1 cellular context compared by ENCODE assay signal in the genomic region with DNA sequence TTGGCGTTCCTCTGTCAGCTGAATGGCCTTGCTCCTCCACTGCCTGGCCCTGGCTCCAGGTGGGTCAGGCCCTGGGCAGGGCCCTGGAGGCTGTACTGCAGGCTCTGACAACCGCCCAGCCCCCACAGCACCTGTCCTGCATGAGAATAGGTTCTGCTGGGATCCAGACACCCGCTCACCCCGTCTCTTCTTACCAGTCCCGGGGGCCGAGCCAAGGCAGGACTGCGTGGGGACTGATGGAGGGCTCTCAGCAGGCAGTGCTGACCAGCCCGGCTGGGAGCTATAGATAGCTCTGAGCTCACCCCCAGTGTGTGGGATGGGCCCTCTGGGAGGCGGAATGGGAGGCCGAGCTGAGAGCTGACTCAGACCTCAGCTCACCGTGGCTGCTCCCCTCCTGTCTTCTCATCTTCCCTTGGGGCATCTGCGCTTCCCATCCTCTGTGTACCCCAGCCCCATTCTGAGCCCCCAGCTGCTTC.
A peak's percentile ranks its signal among the peaks of the same experiment; 100 is the strongest.
TF ChIP-seq lines count a peak whose summit lies in the region.

No MANE protein-coding gene starts in this region.

TF ChIP-seq in K562, 482 proteins besides CTCF, POLR2A, EP300 and RAD21 (continued from another document and continues in another):
- peak; percentile 26; the same call in 1 of the 2 replicates for TF ChIP-seq GABPB1 (CRISPR knock-in tag; IDR thresholded peaks at IDR 0.05)
- TF ChIP-seq ZNF239 (CRISPR knock-in tag; IDR thresholded peaks at IDR 0.05), result no peak
- peak; percentile 3 to 21; a peak in 1 of 4 replicates for TF ChIP-seq NRF1 (conservative IDR thresholded peaks at IDR 0.05 in 1 of 2, IDR thresholded peaks at IDR 0.05 in 1 of 2)
- TF ChIP-seq, protein P1, sequence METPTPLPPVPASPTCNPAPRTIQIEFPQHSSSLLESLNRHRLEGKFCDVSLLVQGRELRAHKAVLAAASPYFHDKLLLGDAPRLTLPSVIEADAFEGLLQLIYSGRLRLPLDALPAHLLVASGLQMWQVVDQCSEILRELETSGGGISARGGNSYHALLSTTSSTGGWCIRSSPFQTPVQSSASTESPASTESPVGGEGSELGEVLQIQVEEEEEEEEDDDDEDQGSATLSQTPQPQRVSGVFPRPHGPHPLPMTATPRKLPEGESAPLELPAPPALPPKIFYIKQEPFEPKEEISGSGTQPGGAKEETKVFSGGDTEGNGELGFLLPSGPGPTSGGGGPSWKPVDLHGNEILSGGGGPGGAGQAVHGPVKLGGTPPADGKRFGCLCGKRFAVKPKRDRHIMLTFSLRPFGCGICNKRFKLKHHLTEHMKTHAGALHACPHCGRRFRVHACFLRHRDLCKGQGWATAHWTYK (CRISPR knock-in tag; IDR thresholded peaks at IDR 0.05), result no peak
- TF ChIP-seq, protein P2, sequence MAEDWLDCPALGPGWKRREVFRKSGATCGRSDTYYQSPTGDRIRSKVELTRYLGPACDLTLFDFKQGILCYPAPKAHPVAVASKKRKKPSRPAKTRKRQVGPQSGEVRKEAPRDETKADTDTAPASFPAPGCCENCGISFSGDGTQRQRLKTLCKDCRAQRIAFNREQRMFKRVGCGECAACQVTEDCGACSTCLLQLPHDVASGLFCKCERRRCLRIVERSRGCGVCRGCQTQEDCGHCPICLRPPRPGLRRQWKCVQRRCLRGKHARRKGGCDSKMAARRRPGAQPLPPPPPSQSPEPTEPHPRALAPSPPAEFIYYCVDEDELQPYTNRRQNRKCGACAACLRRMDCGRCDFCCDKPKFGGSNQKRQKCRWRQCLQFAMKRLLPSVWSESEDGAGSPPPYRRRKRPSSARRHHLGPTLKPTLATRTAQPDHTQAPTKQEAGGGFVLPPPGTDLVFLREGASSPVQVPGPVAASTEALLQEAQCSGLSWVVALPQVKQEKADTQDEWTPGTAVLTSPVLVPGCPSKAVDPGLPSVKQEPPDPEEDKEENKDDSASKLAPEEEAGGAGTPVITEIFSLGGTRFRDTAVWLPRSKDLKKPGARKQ (CRISPR knock-in tag; IDR thresholded peaks at IDR 0.05), result no peak
- TF ChIP-seq EWSR1 (IDR thresholded peaks at IDR 0.05; ENCODE audit: borderline replicate concordance, low read depth, partially characterized antibody), result no peak
- TF ChIP-seq, protein P3, sequence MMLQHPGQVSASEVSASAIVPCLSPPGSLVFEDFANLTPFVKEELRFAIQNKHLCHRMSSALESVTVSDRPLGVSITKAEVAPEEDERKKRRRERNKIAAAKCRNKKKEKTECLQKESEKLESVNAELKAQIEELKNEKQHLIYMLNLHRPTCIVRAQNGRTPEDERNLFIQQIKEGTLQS (IDR thresholded peaks at IDR 0.05), result peak; percentile 84
- TF ChIP-seq, protein P3 (CRISPR knock-in tag; conservative IDR thresholded peaks at IDR 0.05), result no peak
- TF ChIP-seq, protein P4, sequence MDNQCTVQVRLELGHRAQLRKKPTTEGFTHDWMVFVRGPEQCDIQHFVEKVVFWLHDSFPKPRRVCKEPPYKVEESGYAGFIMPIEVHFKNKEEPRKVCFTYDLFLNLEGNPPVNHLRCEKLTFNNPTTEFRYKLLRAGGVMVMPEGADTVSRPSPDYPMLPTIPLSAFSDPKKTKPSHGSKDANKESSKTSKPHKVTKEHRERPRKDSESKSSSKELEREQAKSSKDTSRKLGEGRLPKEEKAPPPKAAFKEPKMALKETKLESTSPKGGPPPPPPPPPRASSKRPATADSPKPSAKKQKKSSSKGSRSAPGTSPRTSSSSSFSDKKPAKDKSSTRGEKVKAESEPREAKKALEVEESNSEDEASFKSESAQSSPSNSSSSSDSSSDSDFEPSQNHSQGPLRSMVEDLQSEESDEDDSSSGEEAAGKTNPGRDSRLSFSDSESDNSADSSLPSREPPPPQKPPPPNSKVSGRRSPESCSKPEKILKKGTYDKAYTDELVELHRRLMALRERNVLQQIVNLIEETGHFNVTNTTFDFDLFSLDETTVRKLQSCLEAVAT (IDR thresholded peaks at IDR 0.05), result no peak
- TF ChIP-seq ZBTB7A (IDR thresholded peaks at IDR 0.05; ENCODE audit: borderline replicate concordance, control insufficient read depth, low read depth, low read length), result 0 out of 2 replicates have a peak, but pooled peaks have one; percentile 14
- no peak for TF ChIP-seq BCOR (IDR thresholded peaks at IDR 0.05)
- TF ChIP-seq, protein P5, sequence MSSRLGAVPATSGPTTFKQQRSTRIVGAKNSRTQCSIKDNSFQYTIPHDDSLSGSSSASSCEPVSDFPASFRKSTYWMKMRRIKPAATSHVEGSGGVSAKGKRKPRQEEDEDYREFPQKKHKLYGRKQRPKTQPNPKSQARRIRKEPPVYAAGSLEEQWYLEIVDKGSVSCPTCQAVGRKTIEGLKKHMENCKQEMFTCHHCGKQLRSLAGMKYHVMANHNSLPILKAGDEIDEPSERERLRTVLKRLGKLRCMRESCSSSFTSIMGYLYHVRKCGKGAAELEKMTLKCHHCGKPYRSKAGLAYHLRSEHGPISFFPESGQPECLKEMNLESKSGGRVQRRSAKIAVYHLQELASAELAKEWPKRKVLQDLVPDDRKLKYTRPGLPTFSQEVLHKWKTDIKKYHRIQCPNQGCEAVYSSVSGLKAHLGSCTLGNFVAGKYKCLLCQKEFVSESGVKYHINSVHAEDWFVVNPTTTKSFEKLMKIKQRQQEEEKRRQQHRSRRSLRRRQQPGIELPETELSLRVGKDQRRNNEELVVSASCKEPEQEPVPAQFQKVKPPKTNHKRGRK (tag; IDR thresholded peaks at IDR 0.05), result no peak
- TF ChIP-seq, protein P6, sequence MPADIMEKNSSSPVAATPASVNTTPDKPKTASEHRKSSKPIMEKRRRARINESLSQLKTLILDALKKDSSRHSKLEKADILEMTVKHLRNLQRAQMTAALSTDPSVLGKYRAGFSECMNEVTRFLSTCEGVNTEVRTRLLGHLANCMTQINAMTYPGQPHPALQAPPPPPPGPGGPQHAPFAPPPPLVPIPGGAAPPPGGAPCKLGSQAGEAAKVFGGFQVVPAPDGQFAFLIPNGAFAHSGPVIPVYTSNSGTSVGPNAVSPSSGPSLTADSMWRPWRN (IDR thresholded peaks at IDR 0.05; ENCODE audit: low read depth), result no peak
- no peak for TF ChIP-seq ZKSCAN8 (CRISPR knock-in tag; IDR thresholded peaks at IDR 0.05)
- TF ChIP-seq CREM (IDR thresholded peaks at IDR 0.05; ENCODE audit: low read depth), result 0 out of 2 replicates have a peak, but pooled peaks have one; percentile 55
- TF ChIP-seq, protein P7, sequence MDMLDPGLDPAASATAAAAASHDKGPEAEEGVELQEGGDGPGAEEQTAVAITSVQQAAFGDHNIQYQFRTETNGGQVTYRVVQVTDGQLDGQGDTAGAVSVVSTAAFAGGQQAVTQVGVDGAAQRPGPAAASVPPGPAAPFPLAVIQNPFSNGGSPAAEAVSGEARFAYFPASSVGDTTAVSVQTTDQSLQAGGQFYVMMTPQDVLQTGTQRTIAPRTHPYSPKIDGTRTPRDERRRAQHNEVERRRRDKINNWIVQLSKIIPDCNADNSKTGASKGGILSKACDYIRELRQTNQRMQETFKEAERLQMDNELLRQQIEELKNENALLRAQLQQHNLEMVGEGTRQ (CRISPR knock-in tag; IDR thresholded peaks at IDR 0.05), result no peak
- TF ChIP-seq ZKSCAN1 (IDR thresholded peaks at IDR 0.05; ENCODE audit: low read depth, low read length), result 0 out of 2 replicates have a peak, but pooled peaks have one; percentile 16
- TF ChIP-seq SOX6 (IDR thresholded peaks at IDR 0.05), result 0 out of 2 replicates have a peak, but pooled peaks have one; percentile 32
- TF ChIP-seq GTF2F1 (IDR thresholded peaks at IDR 0.05; ENCODE audit: low read depth, low read length), result no peak
- TF ChIP-seq MTA1 (IDR thresholded peaks at IDR 0.05; ENCODE audit: borderline replicate concordance), result no peak
- TF ChIP-seq ZFX (CRISPR knock-in tag; IDR thresholded peaks at IDR 0.05), result no peak; the same call in 1 of the 2 replicates
- TF ChIP-seq TEAD4 (IDR thresholded peaks at IDR 0.05; ENCODE audit: low read length), result peak; percentile 72; the same call in 1 of the 2 replicates
- TF ChIP-seq TEAD4 (CRISPR knock-in tag; IDR thresholded peaks at IDR 0.05; ENCODE audit: borderline replicate concordance), result no peak
- TF ChIP-seq CHCHD3 (CRISPR knock-in tag; IDR thresholded peaks at IDR 0.05), result no peak
- no peak for TF ChIP-seq STAG1 (CRISPR knock-in tag; IDR thresholded peaks at IDR 0.05; ENCODE audit: borderline replicate concordance)
- TF ChIP-seq TCF7 (IDR thresholded peaks at IDR 0.05; ENCODE audit: borderline replicate concordance), result 0 out of 2 replicates have a peak, but pooled peaks have one; percentile 17
- TF ChIP-seq ESRRB (CRISPR knock-in tag; IDR thresholded peaks at IDR 0.05; ENCODE audit: borderline replicate concordance), result no peak
- TF ChIP-seq SMARCA4 (IDR thresholded peaks at IDR 0.05), result peak; percentile 77; the same call in 1 of the 2 replicates
- TF ChIP-seq, protein P8, sequence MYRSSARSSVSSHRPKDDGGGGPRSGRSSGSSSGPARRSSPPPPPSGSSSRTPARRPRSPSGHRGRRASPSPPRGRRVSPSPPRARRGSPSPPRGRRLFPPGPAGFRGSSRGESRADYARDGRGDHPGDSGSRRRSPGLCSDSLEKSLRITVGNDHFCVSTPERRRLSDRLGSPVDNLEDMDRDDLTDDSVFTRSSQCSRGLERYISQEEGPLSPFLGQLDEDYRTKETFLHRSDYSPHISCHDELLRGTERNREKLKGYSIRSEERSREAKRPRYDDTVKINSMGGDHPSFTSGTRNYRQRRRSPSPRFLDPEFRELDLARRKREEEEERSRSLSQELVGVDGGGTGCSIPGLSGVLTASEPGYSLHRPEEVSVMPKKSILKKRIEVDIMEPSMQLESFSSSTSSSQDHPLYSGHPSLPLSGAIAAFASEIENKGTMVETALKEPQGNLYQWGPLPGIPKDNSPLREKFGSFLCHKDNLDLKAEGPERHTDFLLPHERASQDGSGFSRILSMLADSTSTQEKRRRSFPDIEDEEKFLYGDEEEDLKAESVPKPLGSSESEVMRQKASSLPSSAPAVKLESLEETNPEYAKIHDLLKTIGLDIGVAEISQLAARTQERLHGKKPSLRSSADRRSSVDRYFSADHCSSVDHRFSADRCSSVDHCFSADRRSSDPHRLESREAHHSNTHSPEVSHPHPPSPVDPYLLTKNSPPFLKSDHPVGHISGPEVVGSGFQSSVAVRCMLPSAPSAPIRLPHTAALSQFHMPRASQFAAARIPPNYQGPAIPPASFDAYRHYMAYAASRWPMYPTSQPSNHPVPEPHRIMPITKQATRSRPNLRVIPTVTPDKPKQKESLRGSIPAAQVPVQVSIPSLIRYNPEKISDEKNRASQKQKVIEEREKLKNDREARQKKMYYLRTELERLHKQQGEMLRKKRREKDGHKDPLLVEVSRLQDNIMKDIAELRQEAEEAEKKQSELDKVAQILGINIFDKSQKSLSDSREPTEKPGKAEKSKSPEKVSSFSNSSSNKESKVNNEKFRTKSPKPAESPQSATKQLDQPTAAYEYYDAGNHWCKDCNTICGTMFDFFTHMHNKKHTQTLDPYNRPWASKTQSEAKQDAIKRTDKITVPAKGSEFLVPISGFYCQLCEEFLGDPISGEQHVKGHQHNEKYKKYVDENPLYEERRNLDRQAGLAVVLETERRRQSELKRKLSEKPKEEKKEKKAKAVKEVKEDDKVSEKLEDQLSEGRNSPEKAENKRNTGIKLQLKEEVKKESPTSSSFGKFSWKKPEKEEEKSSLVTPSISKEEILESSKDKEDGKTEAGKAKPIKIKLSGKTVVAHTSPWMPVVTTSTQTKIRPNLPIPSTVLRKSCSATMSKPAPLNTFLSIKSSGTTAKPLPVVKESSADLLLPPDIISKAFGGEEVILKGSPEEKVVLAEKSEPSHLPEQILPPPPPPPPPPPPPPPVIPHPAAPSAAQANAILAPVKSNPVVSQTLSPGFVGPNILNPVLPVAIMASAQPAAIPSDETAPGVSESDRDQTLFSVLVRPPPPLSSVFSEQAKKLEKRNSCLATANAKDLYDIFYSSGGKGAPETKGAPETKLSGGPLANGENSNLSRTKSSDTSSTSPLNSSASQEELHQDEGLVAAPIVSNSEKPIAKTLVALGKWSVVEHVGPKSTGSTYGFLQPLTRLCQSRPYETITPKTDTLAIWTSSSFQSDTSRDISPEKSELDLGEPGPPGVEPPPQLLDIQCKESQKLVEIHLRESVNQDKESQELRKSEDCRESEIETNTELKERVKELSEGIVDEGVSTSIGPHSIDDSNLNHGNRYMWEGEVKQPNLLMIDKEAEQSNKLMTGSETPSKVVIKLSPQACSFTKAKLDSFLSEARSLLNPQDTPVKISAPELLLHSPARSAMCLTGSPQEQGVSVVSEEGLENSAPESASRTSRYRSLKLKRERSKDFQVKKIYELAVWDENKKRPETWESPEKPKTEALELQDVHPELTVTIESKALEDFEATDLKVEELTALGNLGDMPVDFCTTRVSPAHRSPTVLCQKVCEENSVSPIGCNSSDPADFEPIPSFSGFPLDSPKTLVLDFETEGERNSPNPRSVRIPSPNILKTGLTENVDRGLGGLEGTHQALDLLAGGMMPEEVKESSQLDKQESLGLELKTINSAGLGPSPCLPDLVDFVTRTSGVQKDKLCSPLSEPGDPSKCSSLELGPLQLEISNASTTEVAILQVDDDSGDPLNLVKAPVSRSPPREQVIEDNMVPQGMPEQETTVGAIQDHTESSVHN (IDR thresholded peaks at IDR 0.05; ENCODE audit: borderline replicate concordance in 1 of 2, low read depth in 1 of 2), result no peak
